ENCODE assay signal across 8 cellular contexts in the genomic region with DNA sequence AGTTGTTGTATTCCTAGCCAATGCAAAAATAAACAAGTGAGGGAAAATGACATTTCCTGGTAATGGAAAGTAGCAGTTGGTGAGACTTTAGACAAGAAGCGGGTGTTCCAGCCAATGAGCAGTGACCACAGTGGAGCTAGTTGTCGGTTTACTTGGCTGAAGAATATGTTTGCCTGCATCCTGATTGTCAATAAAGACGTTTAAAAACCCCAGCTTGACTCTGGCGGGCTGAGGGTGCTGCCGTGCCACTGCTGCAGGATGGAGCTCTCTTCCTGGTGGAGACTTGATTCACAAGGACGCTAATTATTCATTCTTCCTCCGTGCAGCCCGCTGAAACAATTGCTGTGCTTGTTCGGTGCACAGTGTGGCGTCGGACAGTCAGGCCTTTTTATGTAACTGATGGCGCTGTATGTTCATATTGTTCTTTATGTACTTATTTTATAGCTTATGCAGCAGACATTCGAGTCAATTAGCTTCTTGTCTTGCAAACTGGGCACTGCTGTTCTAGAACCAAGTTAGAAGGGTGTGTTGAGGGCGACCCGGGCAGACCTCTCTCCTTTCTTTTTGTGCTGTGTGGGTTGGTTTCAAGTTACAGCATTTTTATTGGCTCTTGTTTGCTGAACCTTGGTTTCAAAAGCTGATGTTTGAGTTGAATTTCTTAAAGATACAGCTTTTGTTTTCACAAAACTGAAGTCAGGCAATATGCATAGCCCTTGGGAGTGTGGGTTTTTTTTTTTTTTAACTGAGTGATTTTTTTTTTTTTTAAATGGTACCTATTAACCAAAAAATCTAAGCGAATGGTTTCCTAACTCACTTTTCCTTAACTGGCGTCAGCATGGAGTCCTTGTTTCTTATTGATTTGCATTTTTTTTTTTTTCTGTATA.
DNase-seq lines count a peak whose midpoint lies in the region; ATAC-seq and TF ChIP-seq lines count a peak whose summit lies in the region.

No MANE protein-coding gene starts in this region.

- H3K4me3 ChIP-seq in BJ (ENCODE audit: low read depth, low read length) (peak overlapping the region; percentile 39), rectal smooth muscle tissue (ENCODE audit: low read length) (peak overlapping the region; percentile 58)

- no peak overlapping the region for H3K9ac ChIP-seq in rectal smooth muscle tissue (ENCODE audit: low read length)

- DNase-seq in BJ (ENCODE audit: low read depth): no peak
- peak; percentile 60 for DNase-seq in NCI-H1436 treated with DMSO at 0.1 percent for 48 hours (lab: John Stamatoyannopoulos, UW)
- DNase-seq in anterior cingulate cortex (lab: John Stamatoyannopoulos, UW): peak in 39 of 58 donors; percentile 11 to 82 (median 49)
- DNase-seq in hippocampal formation (lab: John Stamatoyannopoulos, UW): peak; percentile 58 to 73
- DNase-seq in cerebellum (ENCODE audit: low spot score): no peak

- POLR2A ChIA-PET in BJ (lab: Charles Lee): no interaction called here

- CTCF ChIA-PET in BJ (lab: Yijun Ruan, JAX): no interaction called here

- peak; percentile 91 for ATAC-seq in GM19438 (IDR thresholded peaks at IDR 0.05; ENCODE audit: low read depth, unreplicated experiment)
- no peak for ATAC-seq in GM18868 (IDR thresholded peaks at IDR 0.05; ENCODE audit: unreplicated experiment)

- no peak for TF ChIP-seq CTCF in BJ (IDR thresholded peaks at IDR 0.05; ENCODE audit: insufficient read depth, low read depth, low read length)

- no peaks in the 10 kb centered on the region for H3K27me3 ChIP-seq in BJ (ENCODE audit: control insufficient read depth, insufficient read depth, low read length)
- H3K27me3 ChIP-seq in rectal smooth muscle tissue (ENCODE audit: control insufficient read depth, insufficient read depth, low read length): no peaks in the 10 kb centered on the region

- no peaks in the 10 kb centered on the region for H3K4me1 ChIP-seq in rectal smooth muscle tissue (ENCODE audit: control insufficient read depth, insufficient read depth, low read length)

- peak overlapping the region; percentile 38 for H3K27ac ChIP-seq in rectal smooth muscle tissue (ENCODE audit: low read depth, low read length)

- H3K36me3 ChIP-seq in BJ (ENCODE audit: control insufficient read depth, insufficient read depth, low read length) (no peaks in the 10 kb centered on the region; the same call in 1 of the 2 replicates), rectal smooth muscle tissue (ENCODE audit: control insufficient read depth, insufficient read depth, low read length) (no peaks in the 10 kb centered on the region)

Comparison
In these comparisons a context has a peak if more than half of its experiments do, and no peak if none do; other contexts are left out.
1. DNase-seq: peak in NCI-H1436 treated with DMSO at 0.1 percent for 48 hours (single experiment), anterior cingulate cortex (39 of 58) and hippocampal formation (2 of 2); none in BJ (single experiment) and cerebellum (single experiment).